10 cellular contexts compared by ENCODE assay signal in the genomic region with DNA sequence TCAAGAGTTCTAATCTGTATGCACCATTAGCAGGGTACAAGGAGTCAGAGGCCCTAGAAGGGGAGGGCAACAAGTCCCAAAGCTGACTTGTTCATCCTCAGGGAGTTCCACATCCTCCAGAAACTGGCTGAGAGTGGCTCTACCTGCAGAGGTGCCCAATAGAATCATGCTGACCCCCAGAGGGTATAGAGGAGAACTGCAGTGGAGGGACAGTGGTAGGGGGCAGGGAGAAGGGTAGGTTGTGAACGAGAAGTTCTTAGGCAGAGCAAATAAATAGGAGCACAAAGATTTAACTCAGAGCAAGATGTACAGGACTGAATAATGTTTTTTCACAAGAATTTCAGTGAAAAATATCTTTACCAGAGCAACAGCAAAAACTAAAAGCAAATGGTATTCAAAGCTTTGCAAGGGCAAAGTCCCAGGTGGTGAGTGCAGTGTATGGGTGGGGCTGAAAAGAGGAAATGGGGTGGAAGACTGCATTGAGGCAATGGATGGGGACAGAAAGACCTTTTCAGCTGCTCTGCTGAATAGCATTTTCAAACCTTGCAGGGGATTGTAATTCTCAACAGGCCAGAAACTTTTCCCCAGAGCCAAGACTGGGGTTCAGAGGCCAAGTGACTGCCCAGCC. TPM values are rescaled to one million over a fixed set of nuclear protein-coding genes. Genes with fewer than 3 reads are reported as not detected.
DNase-seq lines count a peak whose midpoint lies in the region; ATAC-seq and TF ChIP-seq lines count a peak whose summit lies in the region.
"Had no signal": no experiment of that assay in that cellular context is flagged by ENCODE, and none has a peak within 500 bp of the region (broad histone marks: within the 10 kb centered on the region; RNA-seq: fewer than 3 reads in every experiment).

No MANE protein-coding gene starts in this region.

- H3K4me3 ChIP-seq in hepatocyte, result no peak overlapping the region
- no peak overlapping the region for H3K4me3 ChIP-seq in upper lobe of left lung

- WGBS in hepatocyte (ENCODE audit: low lambda C conversion rate, missing lambda C conversion rate), result 14% methylated on average over 1 of the region's 1 CpG
- WGBS in upper lobe of left lung, 2 donors, result 30 to 32% methylated on average over 1 of the region's 1 CpG

- intact Hi-C loops in left ventricle myocardium superior (cut with micrococcal nuclease), result no loop called here

- H3K27ac ChIP-seq in hepatocyte, result peak overlapping the region; percentile 15
- H3K27ac ChIP-seq in RWPE1, result no peak overlapping the region
- no peak overlapping the region for H3K27ac ChIP-seq in upper lobe of left lung

- TF ChIP-seq CTCF in hepatocyte (IDR thresholded peaks at IDR 0.05; ENCODE audit: poor library complexity) (peak; percentile 33), RWPE1 (conservative IDR thresholded peaks at IDR 0.05; ENCODE audit: low read depth) (no peak), upper lobe of left lung (IDR thresholded peaks at IDR 0.05) (no peak)

- no peaks in the 10 kb centered on the region for H3K4me1 ChIP-seq in hepatocyte (ENCODE audit: insufficient read depth)
- peaks cover 0 to 3% (median 0%) of the 10 kb centered on the region in 4 donors for H3K4me1 ChIP-seq in upper lobe of left lung

- H3K9me3 ChIP-seq in hepatocyte (ENCODE audit: low read depth) (no peaks in the 10 kb centered on the region), upper lobe of left lung (no peaks in the 10 kb centered on the region)

- TF ChIP-seq EP300 in upper lobe of left lung (IDR thresholded peaks at IDR 0.05), result no peak

- POLR2A ChIA-PET in RWPE1 (lab: Yijun Ruan, JAX; ENCODE audit: low non-redundant PET), result no interaction called here

- H4K20me1 ChIP-seq in hepatocyte (ENCODE audit: insufficient read depth, poor library complexity, severe bottlenecking), result no peaks in the 10 kb centered on the region

- in situ Hi-C loops in KBM-7 (cut with MboI; ENCODE audit: low pct_unique_long_range_greater_than_20kb, low sequenced_read_pairs), result no loop called here

- no peaks in the 10 kb centered on the region for H3K79me2 ChIP-seq in hepatocyte

- H3K9me2 ChIP-seq in hepatocyte (replicated peaks; ENCODE audit: insufficient read depth), result no peaks in the 10 kb centered on the region

- TF ChIP-seq POLR2A in upper lobe of left lung (IDR thresholded peaks at IDR 0.05), result no peak

- H3K4me2 ChIP-seq in hepatocyte, result no peak overlapping the region

- DNase-seq in ELF-1 (ENCODE audit: low read depth, low spot score), result peak; percentile 30
- peak; percentile 20 for DNase-seq in KBM-7
- DNase-seq in hepatocyte (ENCODE audit: low spot score), result peak; percentile 45
- no peak for DNase-seq in RWPE1 (ENCODE audit: low spot score)
- no peak for DNase-seq in left ventricle myocardium superior
- DNase-seq in GDM1 (lab: John Stamatoyannopoulos, UW), result no peak
- DNase-seq in upper lobe of left lung, result no peak

- CTCF ChIA-PET in RWPE1 (lab: Yijun Ruan, JAX), result interaction anchor here (0.5 to 1.0 kb wide), 3 partner anchors 98 to 432 kb away, joined by 4 to 6 read pairs (median 4); no protein-coding TSS in a partner anchor

- no peaks in the 10 kb centered on the region for H3K36me3 ChIP-seq in hepatocyte (replicated peaks; ENCODE audit: insufficient read depth, low read depth)
- H3K36me3 ChIP-seq in upper lobe of left lung, result no peaks in the 10 kb centered on the region

- peak; percentile 54 for ATAC-seq in GM21381 (IDR thresholded peaks at IDR 0.05; ENCODE audit: unreplicated experiment)
- ATAC-seq in left ventricle myocardium superior, result no peak
- ATAC-seq in upper lobe of left lung (ENCODE audit: low FRiP score in 2 of 2), result no peak

- H3K27me3 ChIP-seq in hepatocyte, result no peaks in the 10 kb centered on the region
- no peaks in the 10 kb centered on the region for H3K27me3 ChIP-seq in upper lobe of left lung

- no peak overlapping the region for H2AFZ ChIP-seq in hepatocyte

RNA-seq across cellular contexts. Expression of gene FCRL2, which starts 3.1 kb away (rescaled TPM):
- 0.13 TPM in 1 of 2 replicates, not detected in the other for total RNA-seq in hepatocyte
- not detected in 2 replicates for polyA plus RNA-seq in hepatocyte
- total RNA-seq in left ventricle myocardium superior, result not detected
- 1 to 10 TPM in 2 of 6 donors, under 1 TPM in 4; 0.46 to 3.1 (median 0.68) TPM for total RNA-seq in upper lobe of left lung
- total RNA-seq: skeletal muscle tissue; T-helper 2 cell treated with Interferon-gamma antibody and Interleukin-4, amounts not matched to agents 100 ng/mL and 5 ng/mL, for 36 hours had no signal

RNA-seq across cellular contexts. Expression of gene FCRL1, which starts 46.1 kb away (rescaled TPM):
- total RNA-seq in hepatocyte (not detected in 2 replicates), left ventricle myocardium superior (not detected), upper lobe of left lung (10 to 100 TPM in 2 of 6 donors, 1 to 10 TPM in 4; 1.2 to 18.9 (median 3.6) TPM)
- not detected in 2 replicates for polyA plus RNA-seq in hepatocyte

Comparison
In these comparisons a context has a peak if more than half of its experiments do, and no peak if none do; other contexts are left out.
1. DNase-seq: peak in ELF-1 (single experiment), KBM-7 (single experiment) and hepatocyte (single experiment); none in RWPE1 (single experiment), left ventricle myocardium superior (single experiment), GDM1 (single experiment) and upper lobe of left lung (0 of 2).